ENCODE assay signal across 21 cellular contexts in genomic region chr16:58490100-58490499, GRCh38. TPM values are rescaled to one million over a fixed set of nuclear protein-coding genes. Genes with fewer than 3 reads are reported as not detected.
DNase-seq lines count a peak whose midpoint lies in the region; ATAC-seq, FAIRE-seq and TF ChIP-seq lines count a peak whose summit lies in the region.
"Had no signal": no experiment of that assay in that cellular context is flagged by ENCODE, and none has a peak within 500 bp of the region (broad histone marks: within the 10 kb centered on the region; RNA-seq: fewer than 3 reads in every experiment).

No MANE protein-coding gene starts in this region.

- FAIRE-seq in kidney (lab: Jason Lieb, UNC) = no peak
- FAIRE-seq: GM12891 had no signal

- intact Hi-C loops in left ventricle myocardium superior (cut with micrococcal nuclease) (no loop called here), kidney (cut with DNase I) (loop anchor here (5.0 kb wide), 1 partner anchor 153 kb away; no protein-coding TSS in a partner anchor)

- no peaks in the 10 kb centered on the region for H4K20me1 ChIP-seq in osteoblast (ENCODE audit: insufficient read depth, low read length)

- H3K36me3 ChIP-seq in right atrium auricular region (no peaks in the 10 kb centered on the region), kidney (ENCODE audit: control insufficient read depth in 1 of 2, insufficient read depth in 2 of 2, low read length in 2 of 2) (no peaks in the 10 kb centered on the region), osteoblast (ENCODE audit: insufficient read depth, low read length) (no peaks in the 10 kb centered on the region)

- POLR2A ChIA-PET in GM10248 (lab: Yijun Ruan, JAX) = no interaction called here

- DNase-seq in left ventricle myocardium superior (peak; percentile 25), right atrium auricular region (ENCODE audit: low spot score) (no peak), kidney (peak; percentile 53), osteoblast (ENCODE audit: insufficient read length, low spot score, missing footprints) (peak; percentile 26), RPMI8226 (no peak), GM10248 (ENCODE audit: extremely low spot score) (no peak), NCI-H1930 (lab: John Stamatoyannopoulos, UW) (no peak)
- DNase-seq: C1 segment of cervical spinal cord; CD4-positive, CD25-positive, alpha-beta regulatory T cell; CD8-positive, alpha-beta memory T cell; COR-L47; DMS 273 treated with DMSO at 0.1 percent for 48 hours; DMS53; DND-41; EL; H7; HFFc6; IMR-90 had no signal

- no peak for ATAC-seq in left ventricle myocardium superior
- ATAC-seq: GM23338, HCT116 had no signal

- peaks cover 0 to 41% of the 10 kb centered on the region in 2 donors for H3K4me1 ChIP-seq in right atrium auricular region
- peaks cover 0 to 3% of the 10 kb centered on the region in 2 donors for H3K4me1 ChIP-seq in kidney (ENCODE audit: control insufficient read depth in 1 of 2, insufficient read depth in 1 of 2, low read depth in 1 of 2, low read length in 2 of 2)
- no peaks in the 10 kb centered on the region for H3K4me1 ChIP-seq in osteoblast (ENCODE audit: insufficient read depth, low read length)

- no peak overlapping the region for H3K27ac ChIP-seq in right atrium auricular region
- no peak overlapping the region for H3K27ac ChIP-seq in kidney (ENCODE audit: low read depth in 2 of 2, low read length in 2 of 2)
- H3K27ac ChIP-seq in osteoblast (ENCODE audit: low read depth, low read length) = no peak overlapping the region

- H3K79me2 ChIP-seq in osteoblast (ENCODE audit: insufficient read depth, low read length) = no peaks in the 10 kb centered on the region

- no peak overlapping the region for H3K9ac ChIP-seq in kidney (ENCODE audit: low read length in 2 of 2)

- no peak overlapping the region for H3K4me3 ChIP-seq in right atrium auricular region
- no peak overlapping the region for H3K4me3 ChIP-seq in kidney (ENCODE audit: low read length in 2 of 2)
- H3K4me3 ChIP-seq in osteoblast (ENCODE audit: insufficient read depth, low read length) = no peak overlapping the region
- H3K4me3 ChIP-seq: GM23338 had no signal

- H3K27me3 ChIP-seq in right atrium auricular region = no peaks in the 10 kb centered on the region
- no peaks in the 10 kb centered on the region for H3K27me3 ChIP-seq in osteoblast (ENCODE audit: insufficient read depth, low read length)

- H3K4me2 ChIP-seq in osteoblast (ENCODE audit: insufficient read depth, low read length) = no peak overlapping the region
- H3K4me2 ChIP-seq: GM23338 had no signal

- TF ChIP-seq CTCF in right atrium auricular region (IDR thresholded peaks at IDR 0.05) (no peak), kidney (IDR thresholded peaks at IDR 0.05; ENCODE audit: borderline replicate concordance, extremely low read depth, insufficient read depth) (no peak), osteoblast (IDR thresholded peaks at IDR 0.05; ENCODE audit: extremely low read depth, low read depth, low read length) (no peak), GM10248 (IDR thresholded peaks at IDR 0.05; ENCODE audit: control extremely low read depth, extremely low read depth, low read depth, missing control alignments) (no peak)

- CTCF ChIA-PET in GM10248 (lab: Yijun Ruan, JAX) = interaction anchor here (0.7 to 7.8 kb wide), 4 partner anchors 16 to 154 kb away, joined by 3 to 232 read pairs (median 36); no protein-coding TSS in a partner anchor

- no peaks in the 10 kb centered on the region for H3K9me3 ChIP-seq in right atrium auricular region
- no peaks in the 10 kb centered on the region for H3K9me3 ChIP-seq in kidney (ENCODE audit: control insufficient read depth in 1 of 2, low read length in 2 of 2)
- H3K9me3 ChIP-seq in osteoblast (ENCODE audit: low read depth, low read length) = no peaks in the 10 kb centered on the region

- no peak overlapping the region for H2AFZ ChIP-seq in osteoblast (ENCODE audit: low read length)
- H2AFZ ChIP-seq: GM23338 had no signal

RNA-seq across cellular contexts. Expression of gene NDRG4, which starts 9.8 kb away (rescaled TPM):
- total RNA-seq in left ventricle myocardium superior (580 TPM), right atrium auricular region (100 to 1,000 TPM; 163 to 238 TPM), kidney (5.7 TPM), osteoblast (6.5 and 8.0 TPM in 2 replicates)
- 1.7 TPM for polyA plus RNA-seq in kidney (ENCODE audit: insufficient read depth, low read depth, low replicate concordance)

RNA-seq across cellular contexts. Expression of gene SETD6, which starts 25.2 kb away (rescaled TPM):
- total RNA-seq in left ventricle myocardium superior (15.3 TPM), right atrium auricular region (10 to 100 TPM; 11.9 to 12.9 TPM), kidney (25.0 TPM), osteoblast (12.3 and 17.7 TPM in 2 replicates)
- 13.7 TPM for polyA plus RNA-seq in kidney (ENCODE audit: insufficient read depth, low read depth, low replicate concordance)

Comparison
In these comparisons a context has a peak if more than half of its experiments do, and no peak if none do; other contexts are left out.
1. DNase-seq: peak in left ventricle myocardium superior (single experiment), kidney (single experiment) and osteoblast (single experiment); none in right atrium auricular region (single experiment), RPMI8226 (single experiment), GM10248 (single experiment) and NCI-H1930 (0 of 2).
2. RNA of gene NDRG4, which starts 9.8 kb away (total RNA-seq): 580 TPM in left ventricle myocardium superior (single experiment) and 163 to 238 TPM in right atrium auricular region; 6.5 to 8.0 TPM in osteoblast and 5.7 TPM in kidney (single experiment); every median in the first group is over 10 times any median in the second.